Comparison of ENCODE assay signal across 17 cellular contexts in the genomic region with DNA sequence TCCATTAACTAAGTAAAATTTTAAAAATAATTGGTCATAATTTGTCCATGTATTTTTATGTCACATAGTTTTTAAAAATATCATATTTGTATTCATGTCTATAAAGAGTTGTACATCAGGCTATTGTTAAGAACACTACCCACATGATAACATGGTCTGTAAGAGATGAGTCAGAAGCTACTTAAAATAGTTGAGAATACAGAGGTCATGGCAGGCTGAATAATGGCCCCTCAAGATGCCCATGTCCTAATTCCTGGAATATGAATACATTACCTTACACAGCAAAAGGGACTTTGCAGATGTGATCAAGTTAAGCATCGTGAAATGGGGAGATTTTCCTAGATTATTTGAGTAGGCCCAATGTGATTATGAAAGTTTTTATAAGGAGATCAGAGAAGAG.
DNase-seq lines count a peak whose midpoint lies in the region; ATAC-seq and TF ChIP-seq lines count a peak whose summit lies in the region.
"Had no signal": no experiment of that assay in that cellular context is flagged by ENCODE, and none has a peak within 500 bp of the region (broad histone marks: within the 10 kb centered on the region; RNA-seq: fewer than 3 reads in every experiment).

No MANE protein-coding gene starts in this region.

- H2AFZ ChIP-seq in IMR-90 (replicated peaks; ENCODE audit: low read length, poor library complexity): no peak overlapping the region
- H2AFZ ChIP-seq: neural progenitor cell had no signal

- H3K79me1 ChIP-seq in IMR-90 (ENCODE audit: low read depth in 1 of 2, low read length in 2 of 2) (no peaks in the 10 kb centered on the region), mesendoderm (ENCODE audit: low read length) (no peaks in the 10 kb centered on the region)

- H3K79me2 ChIP-seq in mesendoderm (ENCODE audit: control insufficient read depth, insufficient read depth, low read length): no peaks in the 10 kb centered on the region

- H3K9ac ChIP-seq in IMR-90 (ENCODE audit: low read depth, low read length) (no peak overlapping the region), mesendoderm (ENCODE audit: low read length) (no peak overlapping the region)
- H3K9ac ChIP-seq: BLaER1 treated with 17β-estradiol and CSF1 and Interleukin-3, amounts not matched to agents 10 nM and 100 nM; neural progenitor cell had no signal

- no peak overlapping the region for H3K56ac ChIP-seq in IMR-90 (ENCODE audit: extremely low read depth, insufficient read depth, low read length)
- no peak overlapping the region for H3K56ac ChIP-seq in mesendoderm (ENCODE audit: low read length)

- H3K14ac ChIP-seq in IMR-90 (replicated peaks; ENCODE audit: low read depth, low read length): no peak overlapping the region

- H2BK20ac ChIP-seq in IMR-90 (ENCODE audit: low read depth, low read length): no peak overlapping the region

- dilution Hi-C loops in IMR-90 (cut with HindIII; ENCODE audit: low sequenced_read_pairs, unreplicated experiment): no loop called here

- no peaks in the 10 kb centered on the region; the same call in 1 of the 2 replicates for H3K9me1 ChIP-seq in IMR-90 (ENCODE audit: insufficient read depth, low read length)

- H3K4me2 ChIP-seq in IMR-90 (ENCODE audit: low read depth, low read length) (no peak overlapping the region), mesendoderm (ENCODE audit: low read length) (no peak overlapping the region)
- H3K4me2 ChIP-seq: BLaER1 treated with 17β-estradiol and CSF1 and Interleukin-3, amounts not matched to agents 10 nM and 100 nM; neural progenitor cell had no signal

- no peak overlapping the region for H3K4ac ChIP-seq in IMR-90 (ENCODE audit: low read depth, low read length)
- H3K4ac ChIP-seq in mesendoderm (ENCODE audit: low read depth, low read length): no peak overlapping the region

- DNase-seq in IMR-90 (peak; percentile 47), cardiac fibroblast (ENCODE audit: low read depth in 2 of 2) (peak; percentile 42 to 74), mesendoderm (peak; percentile 22), cerebellar nuclear complex (lab: John Stamatoyannopoulos, UW) (no peak), NK-92 (lab: John Stamatoyannopoulos, UW; ENCODE audit: unreplicated experiment) (no peak)
- DNase-seq: activated CD4-positive, alpha-beta T cell treated with anti-CD3 and anti-CD28 coated beads, Interleukin-2, amount 10 ng/mL, durations not matched to agents 7 days and 5 days; activated naive CD4-positive, alpha-beta T cell treated with anti-CD3 and anti-CD28 coated beads, Interleukin-2, amount 50 U/mL, for 16 hours; effector CD4-positive, alpha-beta T cell; immature natural killer cell; T1000 had no signal

- no peak overlapping the region for H2BK5ac ChIP-seq in IMR-90 (ENCODE audit: low read depth, low read length, poor library complexity, severe bottlenecking)
- no peak overlapping the region for H2BK5ac ChIP-seq in mesendoderm (ENCODE audit: low read length)

- no peak overlapping the region for H2AK9ac ChIP-seq in IMR-90 (replicated peaks; ENCODE audit: low read depth, low read length, poor library complexity)

- no CpG with 5 or more reads among the region's 1 CpG for WGBS in IMR-90 (ENCODE audit: extremely low coverage in 2 of 2, insufficient read length in 1 of 2), 2 experiments
- no CpG with 5 or more reads among the region's 1 CpG for WGBS in mesendoderm (ENCODE audit: extremely low coverage, insufficient coverage, low lambda C conversion rate)

- no peak overlapping the region for H4K5ac ChIP-seq in IMR-90 (ENCODE audit: low read depth, low read length)
- no peak overlapping the region for H4K5ac ChIP-seq in mesendoderm (ENCODE audit: low read length)

- BruUV-seq in IMR-90 (replicated peaks; lab: Mats Ljungman, UMichigan): no TSS peak

- H3K27me3 ChIP-seq in IMR-90 (ENCODE audit: control insufficient read depth, insufficient read depth, low read length): no peaks in the 10 kb centered on the region
- peaks cover 2% of the 10 kb centered on the region for H3K27me3 ChIP-seq in mesendoderm (ENCODE audit: insufficient read depth, low read length, poor library complexity)
- H3K27me3 ChIP-seq: BLaER1 treated with 17β-estradiol and CSF1 and Interleukin-3, amounts not matched to agents 10 nM and 100 nM; neural progenitor cell; right atrium auricular region; suprapubic skin had no signal

- H3K23ac ChIP-seq in IMR-90 (ENCODE audit: low read depth, low read length) (no peak overlapping the region), mesendoderm (ENCODE audit: low read length) (no peak overlapping the region)

- no peak for TF ChIP-seq POLR2A in IMR-90 (IDR thresholded peaks at IDR 0.05; ENCODE audit: low read depth, low read length)

- in situ Hi-C loops in IMR-90 (cut with MboI; ENCODE audit: low sequenced_read_pairs): no loop called here

- H2BK15ac ChIP-seq in IMR-90 (ENCODE audit: low read depth, low read length) (no peak overlapping the region), mesendoderm (replicated peaks; ENCODE audit: low read depth) (no peak overlapping the region)

- H2BK120ac ChIP-seq in IMR-90 (ENCODE audit: low read depth, low read length): no peak overlapping the region
- H2BK120ac ChIP-seq in mesendoderm (ENCODE audit: low read depth, low read length): no peak overlapping the region

- H4K8ac ChIP-seq in IMR-90 (ENCODE audit: low read depth in 2 of 2, low read length in 2 of 2): no peak overlapping the region
- H4K8ac ChIP-seq in mesendoderm (ENCODE audit: low read depth, low read length): no peak overlapping the region

- H2AK5ac ChIP-seq in IMR-90 (ENCODE audit: low read depth, low read length) (no peak overlapping the region), mesendoderm (ENCODE audit: low read length) (no peak overlapping the region)

- CTCF ChIA-PET in IMR-90 (lab: Yijun Ruan, JAX): interaction anchor here (0.5 to 1.6 kb wide), 4 partner anchors 10 to 135 kb away, joined by 3 to 5 read pairs (median 4); no protein-coding TSS in a partner anchor

- no peaks in the 10 kb centered on the region for H3K36me3 ChIP-seq in IMR-90 (ENCODE audit: control insufficient read depth, insufficient read depth, low read length)
- no peaks in the 10 kb centered on the region for H3K36me3 ChIP-seq in mesendoderm (ENCODE audit: control insufficient read depth, insufficient read depth, low read length)
- H3K36me3 ChIP-seq: BLaER1 treated with 17β-estradiol and CSF1 and Interleukin-3, amounts not matched to agents 10 nM and 100 nM; neural progenitor cell; right atrium auricular region; suprapubic skin had no signal

- H3K27ac ChIP-seq in IMR-90 (ENCODE audit: insufficient read depth, low read length) (no peak overlapping the region), mesendoderm (ENCODE audit: low read depth, low read length) (no peak overlapping the region)
- H3K27ac ChIP-seq: BLaER1 treated with 17β-estradiol and CSF1 and Interleukin-3, amounts not matched to agents 10 nM and 100 nM; neural progenitor cell; suprapubic skin had no signal

- H3K4me1 ChIP-seq in IMR-90 (ENCODE audit: control insufficient read depth, insufficient read depth, low read length) (no peaks in the 10 kb centered on the region), mesendoderm (ENCODE audit: control insufficient read depth, low read depth, low read length) (peaks cover 9% of the 10 kb centered on the region)
- H3K4me1 ChIP-seq: BLaER1 treated with 17β-estradiol and CSF1 and Interleukin-3, amounts not matched to agents 10 nM and 100 nM; right atrium auricular region had no signal

- H4K20me1 ChIP-seq in IMR-90 (ENCODE audit: insufficient read depth, low read length): no peaks in the 10 kb centered on the region
- H4K20me1 ChIP-seq: BLaER1 treated with 17β-estradiol and CSF1 and Interleukin-3, amounts not matched to agents 10 nM and 100 nM had no signal

- no peaks in the 10 kb centered on the region for H3K9me3 ChIP-seq in IMR-90 (ENCODE audit: control insufficient read depth, insufficient read depth, low read length)
- H3K9me3 ChIP-seq: BLaER1 treated with 17β-estradiol and CSF1 and Interleukin-3, amounts not matched to agents 10 nM and 100 nM; right atrium auricular region; suprapubic skin had no signal

- H3K4me3 ChIP-seq in IMR-90 (ENCODE audit: insufficient read depth, low read depth, low read length) (no peak overlapping the region), cardiac fibroblast (replicated peaks in 1 of 2; ENCODE audit: low read depth in 2 of 2, low read length in 2 of 2) (no peak overlapping the region), mesendoderm (ENCODE audit: low read length) (no peak overlapping the region)
- H3K4me3 ChIP-seq: BLaER1 treated with 17β-estradiol and CSF1 and Interleukin-3, amounts not matched to agents 10 nM and 100 nM; K562; neural progenitor cell; right atrium auricular region; suprapubic skin had no signal

- no peak overlapping the region for H4K91ac ChIP-seq in IMR-90 (ENCODE audit: insufficient read depth, low read depth, low read length)

- intact Hi-C loops in IMR-90 (cut with micrococcal nuclease): no loop called here

- no peak overlapping the region for H3K18ac ChIP-seq in IMR-90 (ENCODE audit: low read depth, low read length)
- no peak overlapping the region for H3K18ac ChIP-seq in mesendoderm (ENCODE audit: low read length)

- peak; percentile 44 for ATAC-seq in GM19463 (IDR thresholded peaks at IDR 0.05; ENCODE audit: unreplicated experiment)
- peak; percentile 27; the same call in 1 of the 2 replicates for ATAC-seq in IMR-90 (ENCODE audit: low read depth)
- ATAC-seq in HG02973 (IDR thresholded peaks at IDR 0.05; ENCODE audit: unreplicated experiment): no peak
- ATAC-seq: K562 had no signal

- no peak for TF ChIP-seq CTCF in IMR-90 (conservative IDR thresholded peaks at IDR 0.05; ENCODE audit: low read depth, low read length)
- no peak for TF ChIP-seq CTCF in cardiac fibroblast (IDR thresholded peaks at IDR 0.05; ENCODE audit: low read depth, low read length)

- POLR2A ChIA-PET in IMR-90 (lab: Charles Lee; ENCODE audit: unreplicated experiment): no interaction called here

- no peak for TF ChIP-seq RAD21 in IMR-90 (IDR thresholded peaks at IDR 0.05; ENCODE audit: low read length)

TF ChIP-seq in IMR-90, 13 proteins besides CTCF, POLR2A, EP300 and RAD21 (continues in another document):
- TF ChIP-seq MAFK (IDR thresholded peaks at IDR 0.05; ENCODE audit: low read depth, low read length) (no peak), BHLHE40 (IDR thresholded peaks at IDR 0.05; ENCODE audit: low read depth, low read length) (no peak), CHD1 (IDR thresholded peaks at IDR 0.05; ENCODE audit: low read depth, low read length) (no peak), RFX5 (IDR thresholded peaks at IDR 0.05; ENCODE audit: low read depth, low read length) (no peak), FOS (IDR thresholded peaks at IDR 0.05; ENCODE audit: low read depth, low read length) (no peak), MAZ (IDR thresholded peaks at IDR 0.05; ENCODE audit: borderline replicate concordance, low read depth, low read length) (no peak), MXI1 (IDR thresholded peaks at IDR 0.05; ENCODE audit: borderline replicate concordance, low read depth, low read length) (no peak), NFE2L2 (IDR thresholded peaks at IDR 0.05; ENCODE audit: low read depth, low read length) (no peak), SMC3 (IDR thresholded peaks at IDR 0.05; ENCODE audit: low read depth, low read length) (no peak), CEBPB (IDR thresholded peaks at IDR 0.05; ENCODE audit: low read depth, low read length) (no peak), RCOR1 (IDR thresholded peaks at IDR 0.05; ENCODE audit: insufficient replicate concordance, low read length) (no peak)

Comparison
In these comparisons a context has a peak if more than half of its experiments do, and no peak if none do; other contexts are left out.
1. DNase-seq: peak in IMR-90 (single experiment), cardiac fibroblast (2 of 2) and mesendoderm (single experiment); none in cerebellar nuclear complex (0 of 2) and NK-92 (single experiment).